1 cellular context compared by ENCODE assay signal in genomic region chr10:114346176-114347031, GRCh38.
TF ChIP-seq lines count a peak whose summit lies in the region.

No MANE protein-coding gene starts in this region.

TF ChIP-seq in H1, 55 proteins besides CTCF, POLR2A, EP300 and RAD21:
- TF ChIP-seq CHD1 (IDR thresholded peaks at IDR 0.05; ENCODE audit: low read depth, low read length) (no peak), EZH2 (IDR thresholded peaks at IDR 0.05; ENCODE audit: low read depth, low read length, severe bottlenecking) (no peak), SP2 (IDR thresholded peaks at IDR 0.05; ENCODE audit: low read length) (no peak), ASH2L (IDR thresholded peaks at IDR 0.05; ENCODE audit: low read length) (no peak), TBP (IDR thresholded peaks at IDR 0.05; ENCODE audit: low read depth, low read length) (no peak)
